3 cellular contexts compared by ENCODE assay signal in the genomic region with DNA sequence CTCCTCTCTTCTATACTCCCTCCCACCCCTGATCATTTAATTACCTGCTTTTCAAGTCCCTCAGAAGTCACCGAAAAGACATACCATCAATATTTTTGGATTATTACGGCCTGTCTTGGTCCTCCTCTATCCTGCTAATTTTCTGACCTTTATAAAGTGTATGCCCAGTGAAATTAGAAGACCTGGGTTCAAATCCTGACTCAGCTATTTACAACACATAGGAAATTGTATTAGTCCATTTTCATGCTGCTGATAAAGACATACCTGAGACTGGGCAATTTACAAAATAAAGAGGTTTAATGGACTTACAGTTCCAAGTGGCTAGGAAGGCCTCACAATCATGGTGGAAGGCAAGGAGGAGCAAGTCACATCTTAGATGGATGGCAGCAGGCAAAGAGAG. TPM values are rescaled to one million over a fixed set of nuclear protein-coding genes. Genes with fewer than 3 reads are reported as not detected.
"Had no signal": no experiment of that assay in that cellular context is flagged by ENCODE, and none has a peak within 500 bp of the region (broad histone marks: within the 10 kb centered on the region; RNA-seq: fewer than 3 reads in every experiment).

No MANE protein-coding gene starts in this region.

RNA-seq across cellular contexts. Expression of a gene that starts 14.8 kb away (rescaled TPM):
- total RNA-seq: HT-29, HT1080 had no signal
- polyA plus RNA-seq: IgD-negative memory B cell had no signal
